In the genomic region with DNA sequence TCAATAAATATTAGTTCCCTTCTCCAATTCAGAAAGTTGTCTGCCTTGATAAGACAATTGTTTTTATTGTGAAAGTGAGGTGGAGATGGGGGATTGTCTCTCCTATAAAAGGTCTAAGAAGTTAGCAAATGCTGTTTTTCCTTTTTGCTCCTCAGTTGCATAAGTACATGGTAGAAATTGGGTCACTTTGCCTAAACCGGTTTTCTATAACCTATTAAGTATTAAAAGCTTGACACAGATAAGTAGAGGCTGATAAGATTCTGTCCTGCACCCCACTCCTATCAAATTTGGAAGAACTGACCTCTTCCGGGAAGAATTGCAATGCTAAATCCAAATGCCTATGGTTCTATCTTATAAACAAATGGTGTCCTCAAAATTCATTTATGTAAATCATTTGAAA, we compare ENCODE assay signal across 12 cellular contexts. TPM values are rescaled to one million over a fixed set of nuclear protein-coding genes. Genes with fewer than 3 reads are reported as not detected.
"Had no signal": no experiment of that assay in that cellular context is flagged by ENCODE, and none has a peak within 500 bp of the region (broad histone marks: within the 10 kb centered on the region; RNA-seq: fewer than 3 reads in every experiment).

No MANE protein-coding gene starts in this region.

- H3K4me1 ChIP-seq: HAP-1 had no signal

- H3K4me3 ChIP-seq: GM23248, GM23338, HAP-1 had no signal

- DNase-seq: GM23248, GOT3, H7, H9, HCEC 1CT, HFFc6 had no signal

- H3K27ac Mint-ChIP-seq: GM23338, H9, HFFc6 had no signal

- H3K4me3 Mint-ChIP-seq: GM23338, H9, HFFc6 had no signal

- H3K36me3 ChIP-seq: HAP-1 had no signal

- H3K4me1 Mint-ChIP-seq: GM23338, H9 had no signal

- H3K4me2 ChIP-seq: GM23338 had no signal

- FAIRE-seq: H1, H54 had no signal

- H3K9ac ChIP-seq: GM23248 had no signal

- H3K27ac ChIP-seq: GM23248 had no signal

- ATAC-seq: GM23338, HCT116 had no signal

- H2AFZ ChIP-seq: GM23248, GM23338 had no signal

- H3K9me3 ChIP-seq: HAP-1 had no signal

RNA-seq across cellular contexts. Expression of a gene that starts 7.0 kb away (rescaled TPM):
- total RNA-seq: GM23248, H4, H7, HFFc6 had no signal
- polyA plus RNA-seq: GM23248, H1 had no signal
